In genomic region chr1:112673589-112674439, GRCh38 we compare ENCODE assay signal across 8 cellular contexts. TPM values are rescaled to one million over a fixed set of nuclear protein-coding genes. Genes with fewer than 3 reads are reported as not detected.
A peak's percentile ranks its signal among the peaks of the same experiment; 100 is the strongest.
DNase-seq lines count a peak whose midpoint lies in the region; ATAC-seq and TF ChIP-seq lines count a peak whose summit lies in the region.

No MANE protein-coding gene starts in this region.

- peaks cover 3% of the 10 kb centered on the region; the same call in 1 of the 2 replicates for H4K20me1 ChIP-seq in Karpas-422 (ENCODE audit: insufficient read depth, low read depth, low read length)
- peaks cover 6% of the 10 kb centered on the region for H4K20me1 ChIP-seq in osteoblast (ENCODE audit: insufficient read depth, low read length)

- POLR2A ChIA-PET in AG04449 (lab: Yijun Ruan, JAX) (interaction anchor here (0.7 to 2.7 kb wide), 9 partner anchors 12 to 1362 kb away, joined by 3 to 21 read pairs (median 3); partner anchors contain the start of gene ST7L), GM10248 (lab: Yijun Ruan, JAX) (interaction anchor here (0.9 to 1.3 kb wide), 5 partner anchors 12 to 55 kb away, joined by 3 to 6 read pairs (median 4); partner anchors contain the start of gene ST7L)
- POLR2A ChIA-PET in activated CD8-positive, alpha-beta T cell treated with anti-CD3 and anti-CD28 coated beads, Interleukin-2, amount 10 ng/mL, durations not matched to agents 7 days and 5 days (lab: Charles Lee) = interaction anchor here (0.6 to 4.6 kb wide), 17 partner anchors 9 to 172 kb away, joined by 3 to 46 read pairs (median 4); partner anchors contain the start of genes CAPZA1 and ST7L

- H3K9me3 Mint-ChIP-seq in activated CD8-positive, alpha-beta T cell treated with anti-CD3 and anti-CD28 coated beads, Interleukin-2, amount 10 ng/mL, durations not matched to agents 7 days and 5 days (ENCODE audit: insufficient read depth) = no peaks in the 10 kb centered on the region

- H3K27ac ChIP-seq in Karpas-422 (ENCODE audit: low read length) (no peak overlapping the region; the same call in 1 of the 2 replicates), gastroesophageal sphincter (peak overlapping the region; percentile 77 to 98 (median 94)), osteoblast (ENCODE audit: low read depth, low read length) (peak overlapping the region; percentile 77)

- H2AFZ ChIP-seq in Karpas-422 (ENCODE audit: low read length) (no peak overlapping the region), osteoblast (ENCODE audit: low read length) (peak overlapping the region; percentile 64)

- H3K27me3 ChIP-seq in Karpas-422 (ENCODE audit: low read length) (no peaks in the 10 kb centered on the region), gastroesophageal sphincter (no peaks in the 10 kb centered on the region), osteoblast (ENCODE audit: insufficient read depth, low read length) (no peaks in the 10 kb centered on the region)

- TF ChIP-seq POLR2A in gastroesophageal sphincter (IDR thresholded peaks at IDR 0.05) = no peak

- H3K36me3 ChIP-seq in Karpas-422 (ENCODE audit: insufficient read depth, low read length) (peaks cover 23% of the 10 kb centered on the region; the same call in 1 of the 2 replicates), gastroesophageal sphincter (peaks cover 0 to 32% of the 10 kb centered on the region in 2 donors), osteoblast (ENCODE audit: insufficient read depth, low read length) (peaks cover 26% of the 10 kb centered on the region)

- peak overlapping the region; percentile 95 for H3K4me3 Mint-ChIP-seq in activated CD8-positive, alpha-beta T cell treated with anti-CD3 and anti-CD28 coated beads, Interleukin-2, amount 10 ng/mL, durations not matched to agents 7 days and 5 days

- peak overlapping the region; percentile 97 for H3K27ac Mint-ChIP-seq in activated CD8-positive, alpha-beta T cell treated with anti-CD3 and anti-CD28 coated beads, Interleukin-2, amount 10 ng/mL, durations not matched to agents 7 days and 5 days

- TF ChIP-seq EP300 in gastroesophageal sphincter (IDR thresholded peaks at IDR 0.05) = no peak

- H3K4me3 ChIP-seq in AG04449 (ENCODE audit: low read depth, low read length) (peak overlapping the region; percentile 87), Karpas-422 (ENCODE audit: low read length) (peak overlapping the region; percentile 88), gastroesophageal sphincter (peak overlapping the region; percentile 94), osteoblast (ENCODE audit: insufficient read depth, low read length) (peak overlapping the region; percentile 89)

- peaks cover 54% of the 10 kb centered on the region for H3K4me1 Mint-ChIP-seq in activated CD8-positive, alpha-beta T cell treated with anti-CD3 and anti-CD28 coated beads, Interleukin-2, amount 10 ng/mL, durations not matched to agents 7 days and 5 days (ENCODE audit: low read depth)

- peak; percentile 3 for ATAC-seq in activated CD8-positive, alpha-beta T cell treated with anti-CD3 and anti-CD28 coated beads, Interleukin-2, amount 10 ng/mL, durations not matched to agents 7 days and 5 days
- peak; percentile 55 for ATAC-seq in gastroesophageal sphincter
- ATAC-seq in omental fat pad (ENCODE audit: low FRiP score) = no peak

- no peaks in the 10 kb centered on the region for H3K9me2 ChIP-seq in Karpas-422 (replicated peaks; ENCODE audit: insufficient read depth, low read length)

- H3K4me2 ChIP-seq in Karpas-422 (ENCODE audit: low read depth, low read length, poor library complexity, severe bottlenecking) (peak overlapping the region; percentile 99), osteoblast (ENCODE audit: insufficient read depth, low read length) (peak overlapping the region; percentile 85)

- H3K36me3 Mint-ChIP-seq in activated CD8-positive, alpha-beta T cell treated with anti-CD3 and anti-CD28 coated beads, Interleukin-2, amount 10 ng/mL, durations not matched to agents 7 days and 5 days (ENCODE audit: low read depth) = peaks cover 69% of the 10 kb centered on the region

- H3K27me3 Mint-ChIP-seq in activated CD8-positive, alpha-beta T cell treated with anti-CD3 and anti-CD28 coated beads, Interleukin-2, amount 10 ng/mL, durations not matched to agents 7 days and 5 days (ENCODE audit: low read depth) = no peaks in the 10 kb centered on the region

- CTCF ChIA-PET in AG04449 (lab: Yijun Ruan, JAX) = interaction anchor here (1.0 to 3.5 kb wide), 21 partner anchors 8 to 317 kb away, joined by 3 to 26 read pairs (median 5); partner anchors contain the start of genes CAPZA1, PPM1J and ST7L
- CTCF ChIA-PET in GM10248 (lab: Yijun Ruan, JAX) = interaction anchor here (0.8 to 5.7 kb wide), 21 partner anchors 10 to 285 kb away, joined by 3 to 35 read pairs (median 6); partner anchors contain the start of genes CTTNBP2NL and PPM1J
- CTCF ChIA-PET in activated CD8-positive, alpha-beta T cell treated with anti-CD3 and anti-CD28 coated beads, Interleukin-2, amount 10 ng/mL, durations not matched to agents 7 days and 5 days (lab: Charles Lee) = interaction anchor here (0.6 to 4.3 kb wide), 14 partner anchors 10 to 172 kb away, joined by 3 to 19 read pairs (median 4); partner anchors contain the start of gene PPM1J

- H3K9me3 ChIP-seq in Karpas-422 (ENCODE audit: low read length) = no peaks in the 10 kb centered on the region
- no peaks in the 10 kb centered on the region for H3K9me3 ChIP-seq in gastroesophageal sphincter
- H3K9me3 ChIP-seq in osteoblast (ENCODE audit: low read depth, low read length) = no peaks in the 10 kb centered on the region

- H3K9ac ChIP-seq in Karpas-422 (ENCODE audit: low read length) = peak overlapping the region; percentile 75

- TF ChIP-seq CTCF in AG04449 (IDR thresholded peaks at IDR 0.05; ENCODE audit: insufficient read depth, low read length, missing control alignments) (peak; percentile 50), GM10248 (IDR thresholded peaks at IDR 0.05; ENCODE audit: control extremely low read depth, extremely low read depth, low read depth, missing control alignments) (peak; percentile 33), gastroesophageal sphincter (IDR thresholded peaks at IDR 0.05) (peak; percentile 24 to 61 (median 57)), osteoblast (IDR thresholded peaks at IDR 0.05; ENCODE audit: extremely low read depth, low read depth, low read length) (peak; percentile 70), omental fat pad (IDR thresholded peaks at IDR 0.05) (no peak)

- 6 to 9% methylated on average over 5 to 10 of the region's 18 CpGs for WGBS in gastroesophageal sphincter (ENCODE audit: low coverage in 1 of 2), 2 donors

- no peak for DNase-seq in AG04449 (ENCODE audit: low read depth, low spot score)
- DNase-seq in GM10248 (ENCODE audit: extremely low spot score) = no peak
- peak; percentile 72 for DNase-seq in Karpas-422
- DNase-seq in activated CD8-positive, alpha-beta T cell treated with anti-CD3 and anti-CD28 coated beads, Interleukin-2, amount 10 ng/mL, durations not matched to agents 7 days and 5 days = no peak
- DNase-seq in osteoblast (ENCODE audit: insufficient read length, low spot score, missing footprints) = no peak
- DNase-seq in ureter (ENCODE audit: low spot score) = no peak
- DNase-seq in omental fat pad (ENCODE audit: low spot score) = no peak

- H3K4me1 ChIP-seq in Karpas-422 (ENCODE audit: low read length) (peaks cover 42% of the 10 kb centered on the region), gastroesophageal sphincter (peaks cover 3 to 38% (median 9%) of the 10 kb centered on the region in 3 donors), osteoblast (ENCODE audit: insufficient read depth, low read length) (peaks cover 23% of the 10 kb centered on the region)

- no peaks in the 10 kb centered on the region for H3K79me2 ChIP-seq in Karpas-422 (ENCODE audit: low read length)
- H3K79me2 ChIP-seq in osteoblast (ENCODE audit: insufficient read depth, low read length) = peaks cover 43% of the 10 kb centered on the region

RNA-seq across cellular contexts. Expression of gene MOV10, which starts 0.6 kb away (rescaled TPM):
- total RNA-seq in Karpas-422 (2014; rRNA removed; shearing (Covaris generic); ENCODE audit: low replicate concordance) = 7.7 and 13.8 TPM in 2 replicates
- 100 to 1,000 TPM; 120 TPM for total RNA-seq in activated CD8-positive, alpha-beta T cell treated with anti-CD3 and anti-CD28 coated beads, Interleukin-2, amount 10 ng/mL, durations not matched to agents 7 days and 5 days
- total RNA-seq in gastroesophageal sphincter = 10 to 100 TPM; 13.4 to 25.3 (median 18.8) TPM
- total RNA-seq in osteoblast = 35.1 and 38.7 TPM in 2 replicates
- 92.3 TPM for total RNA-seq in ureter
- total RNA-seq in omental fat pad = 10 to 100 TPM; 21.7 to 47.1 (median 36.1) TPM

RNA-seq across cellular contexts. Expression of gene RHOC, which starts 33.1 kb away (rescaled TPM):
- 16.5 and 38.6 TPM in 2 replicates for total RNA-seq in Karpas-422 (2014; rRNA removed; shearing (Covaris generic); ENCODE audit: low replicate concordance)
- 10 to 100 TPM; 85.6 to 93.8 TPM for total RNA-seq in activated CD8-positive, alpha-beta T cell treated with anti-CD3 and anti-CD28 coated beads, Interleukin-2, amount 10 ng/mL, durations not matched to agents 7 days and 5 days
- 100 to 1,000 TPM; 183 to 354 (median 240) TPM for total RNA-seq in gastroesophageal sphincter
- 276 and 325 TPM in 2 replicates for total RNA-seq in osteoblast
- 187 TPM for total RNA-seq in ureter
- total RNA-seq in omental fat pad = 100 to 1,000 TPM; 219 to 307 (median 299) TPM

RNA-seq across cellular contexts. Expression of gene PPM1J, which starts 41.3 kb away (rescaled TPM):
- not detected in 2 replicates for total RNA-seq in Karpas-422 (2014; rRNA removed; shearing (Covaris generic); ENCODE audit: low replicate concordance)
- not detected for total RNA-seq in activated CD8-positive, alpha-beta T cell treated with anti-CD3 and anti-CD28 coated beads, Interleukin-2, amount 10 ng/mL, durations not matched to agents 7 days and 5 days
- total RNA-seq in gastroesophageal sphincter = 1 to 10 TPM in 2 of 4 donors, under 1 TPM in 2; 0.35 to 2.8 (median 1.7) TPM
- 0.59 and 1.1 TPM in 2 replicates for total RNA-seq in osteoblast
- 0.94 TPM for total RNA-seq in ureter
- total RNA-seq in omental fat pad = 1 to 10 TPM in 3 of 4 donors, under 1 TPM in 1; 0.63 to 1.7 (median 1.5) TPM

RNA-seq across cellular contexts. Expression of gene CAPZA1, which starts 54.2 kb away (rescaled TPM):
- 155 and 225 TPM in 2 replicates for total RNA-seq in Karpas-422 (2014; rRNA removed; shearing (Covaris generic); ENCODE audit: low replicate concordance)
- 100 to 1,000 TPM; 279 to 280 TPM for total RNA-seq in activated CD8-positive, alpha-beta T cell treated with anti-CD3 and anti-CD28 coated beads, Interleukin-2, amount 10 ng/mL, durations not matched to agents 7 days and 5 days
- total RNA-seq in gastroesophageal sphincter = 10 to 100 TPM; 65.7 to 93.7 (median 84.1) TPM
- 159 and 180 TPM in 2 replicates for total RNA-seq in osteoblast
- total RNA-seq in ureter = 146 TPM
- 100 to 1,000 TPM; 131 to 236 (median 159) TPM for total RNA-seq in omental fat pad

RNA-seq across cellular contexts. Expression of gene ST7L, which starts 54.9 kb away (rescaled TPM):
- 14.4 and 16.5 TPM in 2 replicates for total RNA-seq in Karpas-422 (2014; rRNA removed; shearing (Covaris generic); ENCODE audit: low replicate concordance)
- total RNA-seq in activated CD8-positive, alpha-beta T cell treated with anti-CD3 and anti-CD28 coated beads, Interleukin-2, amount 10 ng/mL, durations not matched to agents 7 days and 5 days = 10 to 100 TPM; 12.3 to 12.5 TPM
- total RNA-seq in gastroesophageal sphincter (10 to 100 TPM; 18.2 to 34.1 (median 19.9) TPM), osteoblast (18.5 and 26.8 TPM in 2 replicates), ureter (33.3 TPM), omental fat pad (10 to 100 TPM; 19.4 to 29.2 (median 28.2) TPM)

Comparison
In these comparisons a context has a peak if more than half of its experiments do, and no peak if none do; other contexts are left out.
1. CTCF ChIP-seq: peak in AG04449 (single experiment), GM10248 (single experiment), gastroesophageal sphincter (4 of 4) and osteoblast (single experiment); none in omental fat pad (0 of 3).
2. Peak in every context shown above with its lines, with median percentiles within 50 percentile points of each other: H3K4me3 ChIP-seq.